12 cellular contexts compared by ENCODE assay signal in genomic region chr2:203743441-203743932, GRCh38. TPM values are rescaled to one million over a fixed set of nuclear protein-coding genes. Genes with fewer than 3 reads are reported as not detected.
DNase-seq lines count a peak whose midpoint lies in the region; ATAC-seq, FAIRE-seq and TF ChIP-seq lines count a peak whose summit lies in the region.
"Had no signal": no experiment of that assay in that cellular context is flagged by ENCODE, and none has a peak within 500 bp of the region (broad histone marks: within the 10 kb centered on the region; RNA-seq: fewer than 3 reads in every experiment).

No MANE protein-coding gene starts in this region.

- no peak overlapping the region for H3K4me2 ChIP-seq in neural progenitor cell

- intact Hi-C loops in lower lobe of right lung (cut with DNase I), result no loop called here

- H3K4me3 ChIP-seq in AG10803 (ENCODE audit: low read length) (no peak overlapping the region), adipocyte (ENCODE audit: low read length) (no peak overlapping the region), lower lobe of right lung (no peak overlapping the region), neural progenitor cell (no peak overlapping the region)

- H3K4me3 Mint-ChIP-seq in neural progenitor cell, result no peak overlapping the region
- H3K4me3 Mint-ChIP-seq: neural crest cell had no signal

- H3K27me3 ChIP-seq in adipocyte (replicated peaks; ENCODE audit: control insufficient read depth, insufficient read depth, low read length) (no peaks in the 10 kb centered on the region), lower lobe of right lung (ENCODE audit: low read depth) (no peaks in the 10 kb centered on the region), neural progenitor cell (no peaks in the 10 kb centered on the region)

- no peaks in the 10 kb centered on the region for H3K27me3 Mint-ChIP-seq in neural progenitor cell (ENCODE audit: insufficient read depth, low read depth)

- no peaks in the 10 kb centered on the region for H3K36me3 Mint-ChIP-seq in neural progenitor cell

- no peaks in the 10 kb centered on the region for H3K9me3 ChIP-seq in adipocyte (ENCODE audit: control insufficient read depth, low read length)
- no peaks in the 10 kb centered on the region for H3K9me3 ChIP-seq in lower lobe of right lung
- no peaks in the 10 kb centered on the region for H3K9me3 ChIP-seq in neural progenitor cell (ENCODE audit: low read depth)

- TF ChIP-seq POLR2A in H54 (IDR thresholded peaks at IDR 0.05; ENCODE audit: low read depth, low read length), result no peak

- H4K20me1 ChIP-seq in neural progenitor cell (ENCODE audit: low read depth), result no peaks in the 10 kb centered on the region

- no peaks in the 10 kb centered on the region for H3F3A ChIP-seq in neural progenitor cell (ENCODE audit: low read depth)

- H3K4me1 ChIP-seq in adipocyte (ENCODE audit: control insufficient read depth, insufficient read depth, low read length) (peaks cover 24% of the 10 kb centered on the region), lower lobe of right lung (no peaks in the 10 kb centered on the region), neural progenitor cell (peaks cover 5% of the 10 kb centered on the region)

- H3K27ac Mint-ChIP-seq in neural progenitor cell, result no peak overlapping the region

- no peak overlapping the region for H3K9ac ChIP-seq in adipocyte (ENCODE audit: low read length)
- H3K9ac ChIP-seq in neural progenitor cell, result no peak overlapping the region

- H3K27ac ChIP-seq in lower lobe of right lung (no peak overlapping the region), neural progenitor cell (no peak overlapping the region)

- H3K36me3 ChIP-seq in adipocyte (ENCODE audit: control insufficient read depth, insufficient read depth, low read length, severe bottlenecking) (no peaks in the 10 kb centered on the region), lower lobe of right lung (no peaks in the 10 kb centered on the region), neural progenitor cell (no peaks in the 10 kb centered on the region)

- peak; percentile 6 for FAIRE-seq in H54 (lab: Jason Lieb, UNC)
- FAIRE-seq: GM18507 had no signal

- ATAC-seq in lower lobe of right lung (peak; percentile 42 to 60), GM21825 (IDR thresholded peaks at IDR 0.05; ENCODE audit: unreplicated experiment) (no peak)

- peaks cover 3% of the 10 kb centered on the region for H3K4me1 Mint-ChIP-seq in neural progenitor cell

- no peaks in the 10 kb centered on the region for H3K79me2 ChIP-seq in neural progenitor cell (ENCODE audit: low read depth)

- no peak overlapping the region for H2AFZ ChIP-seq in neural progenitor cell (replicated peaks)

- H3K9me3 Mint-ChIP-seq in neural progenitor cell, result no peaks in the 10 kb centered on the region

- DNase-seq in AG10803 (ENCODE audit: low read depth) (peak; percentile 64), H54 (ENCODE audit: insufficient read length, low spot score) (no peak), adipocyte (ENCODE audit: low read depth) (peak; percentile 42), lower lobe of right lung (no peak), neural progenitor cell (ENCODE audit: low spot score) (no peak), NCI-H526 (lab: John Stamatoyannopoulos, UW) (no peak), HK-2 (ENCODE audit: unreplicated experiment) (no peak)
- DNase-seq: NCI-H1694 treated with DMSO at 0.1 percent for 48 hours; stimulated activated CD4-positive, alpha-beta T cell treated with anti-CD3 and anti-CD28 coated beads, Interleukin-2, amount 100 ng/mL, for 48 hours had no signal

- TF ChIP-seq CTCF in AG10803 (conservative IDR thresholded peaks at IDR 0.05; ENCODE audit: low read length) (no peak), lower lobe of right lung (IDR thresholded peaks at IDR 0.05) (no peak), neural progenitor cell (IDR thresholded peaks at IDR 0.05) (no peak)

RNA-seq across cellular contexts. Expression of gene CD28, which starts 37.0 kb away (rescaled TPM):
- total RNA-seq in lower lobe of right lung (2.2 TPM), neural progenitor cell (ENCODE audit: low replicate concordance) (not detected in 2 replicates)
- total RNA-seq: neural crest cell had no signal

Comparison
In these comparisons a context has a peak if more than half of its experiments do, and no peak if none do; other contexts are left out.
1. DNase-seq: peak in AG10803 (single experiment) and adipocyte (single experiment); none in H54 (single experiment), lower lobe of right lung (single experiment), neural progenitor cell (single experiment), NCI-H526 (0 of 2) and HK-2 (single experiment).